ENCODE assay signal across 24 cellular contexts in the genomic region with DNA sequence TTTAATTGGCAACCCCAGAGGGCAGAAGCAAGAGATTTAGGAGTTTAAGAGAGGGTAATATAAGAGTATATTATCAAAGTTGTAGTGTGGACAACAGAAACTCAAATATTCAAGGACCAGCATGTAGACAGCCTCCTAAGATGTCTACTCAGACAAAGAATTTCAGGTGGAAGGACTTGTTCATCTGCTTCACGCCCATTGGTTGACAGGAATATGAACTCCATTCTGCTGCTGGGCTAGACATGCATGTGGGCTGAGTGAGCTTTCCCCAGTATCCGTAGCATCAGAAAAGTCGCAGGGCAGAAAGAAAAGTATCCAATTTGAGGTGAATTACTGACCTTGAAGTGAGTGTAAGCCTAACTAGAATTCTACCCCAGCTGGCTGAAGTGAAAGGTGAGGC. TPM values are rescaled to one million over a fixed set of nuclear protein-coding genes. Genes with fewer than 3 reads are reported as not detected.
"Had no signal": no experiment of that assay in that cellular context is flagged by ENCODE, and none has a peak within 500 bp of the region (broad histone marks: within the 10 kb centered on the region; RNA-seq: fewer than 3 reads in every experiment).

No MANE protein-coding gene starts in this region.

- H3K79me2 ChIP-seq: hepatocyte had no signal

- H3K27ac Mint-ChIP-seq: effector memory CD8-positive, alpha-beta T cell; naive thymus-derived CD8-positive, alpha-beta T cell; progenitor cell of endocrine pancreas; stimulated activated memory B cell treated with anti-CD40 and anti-IgM and Interleukin-4, amounts not matched to agents 10 μg/mL and 1 μg/mL and 100 μg/mL, for 72 hours had no signal

- H3K4me3 ChIP-seq: cardiac muscle cell, coronary artery, esophagus muscularis mucosa, gastroesophageal sphincter, heart left ventricle, hepatocyte, left lung, pancreas, right lobe of liver, thoracic aorta, tibial nerve had no signal

- H3K9me3 ChIP-seq: esophagus muscularis mucosa, gastroesophageal sphincter, heart left ventricle, left lung, pancreas, right lobe of liver, thoracic aorta, tibial nerve had no signal

- H3K4me1 ChIP-seq: left lung, pancreas, right lobe of liver, tibial nerve had no signal

- ATAC-seq: effector memory CD8-positive, alpha-beta T cell; foreskin keratinocyte; gastroesophageal sphincter; heart left ventricle; left lung; naive thymus-derived CD8-positive, alpha-beta T cell; pancreas; right lobe of liver; stimulated activated memory B cell treated with anti-CD40 and anti-IgM and Interleukin-4, amounts not matched to agents 10 μg/mL and 1 μg/mL and 100 μg/mL, for 72 hours; stimulated activated naive CD8-positive, alpha-beta T cell treated with anti-CD3 and anti-CD28 coated beads, Interleukin-15, Interleukin-2, amounts not matched to agents 100 U/mL and 50 U/mL, for 24 hours had no signal

- H3K27ac ChIP-seq: cardiac muscle cell, coronary artery, esophagus muscularis mucosa, foreskin keratinocyte, gastroesophageal sphincter, heart left ventricle, hepatocyte, left lung, pancreas, right lobe of liver, thoracic aorta, tibial nerve had no signal

- H3K36me3 Mint-ChIP-seq: stimulated activated memory B cell treated with anti-CD40 and anti-IgM and Interleukin-4, amounts not matched to agents 10 μg/mL and 1 μg/mL and 100 μg/mL, for 72 hours had no signal

- H3K27me3 ChIP-seq: cardiac muscle cell, esophagus muscularis mucosa, foreskin keratinocyte, gastroesophageal sphincter, heart left ventricle, hepatocyte, left lung, pancreas, right lobe of liver, tibial nerve had no signal

- H3K4me3 Mint-ChIP-seq: central memory CD8-positive, alpha-beta T cell; effector memory CD8-positive, alpha-beta T cell; naive thymus-derived CD8-positive, alpha-beta T cell; stimulated activated memory B cell treated with anti-CD40 and anti-IgM and Interleukin-4, amounts not matched to agents 10 μg/mL and 1 μg/mL and 100 μg/mL, for 72 hours had no signal

- H2AFZ ChIP-seq: hepatocyte had no signal

- FAIRE-seq: endometrium, kidney, pancreas had no signal

- H3K4me2 ChIP-seq: hepatocyte had no signal

- H3K36me3 ChIP-seq: cardiac muscle cell, esophagus muscularis mucosa, gastroesophageal sphincter, left lung, pancreas, right lobe of liver, thoracic aorta, tibial nerve had no signal

- H3K9me3 Mint-ChIP-seq: central memory CD8-positive, alpha-beta T cell; effector memory CD8-positive, alpha-beta T cell; naive thymus-derived CD8-positive, alpha-beta T cell; stimulated activated memory B cell treated with anti-CD40 and anti-IgM and Interleukin-4, amounts not matched to agents 10 μg/mL and 1 μg/mL and 100 μg/mL, for 72 hours had no signal

- DNase-seq: effector memory CD8-positive, alpha-beta T cell; foreskin keratinocyte; heart left ventricle; kidney; left lung; mammary epithelial cell; naive thymus-derived CD8-positive, alpha-beta T cell; occipital lobe; pancreas; right lobe of liver; stimulated activated CD4-positive, alpha-beta T cell treated with anti-CD3 and anti-CD28 coated beads, Interleukin-2, amount 100 ng/mL, for 24 hours; stimulated activated CD4-positive, alpha-beta T cell treated with anti-CD3 and anti-CD28 coated beads, Interleukin-4, amount 100 ng/mL, for 24 hours; stimulated activated naive CD8-positive, alpha-beta T cell treated with anti-CD3 and anti-CD28 coated beads, Interleukin-15, Interleukin-2, amounts not matched to agents 100 U/mL and 50 U/mL, for 24 hours had no signal

RNA-seq across cellular contexts. Expression of a gene that starts 41.0 kb away (rescaled TPM):
- total RNA-seq: cardiac muscle cell; hepatocyte; naive thymus-derived CD8-positive, alpha-beta T cell; progenitor cell of endocrine pancreas had no signal
